ENCODE assay signal across 10 cellular contexts in the genomic region with DNA sequence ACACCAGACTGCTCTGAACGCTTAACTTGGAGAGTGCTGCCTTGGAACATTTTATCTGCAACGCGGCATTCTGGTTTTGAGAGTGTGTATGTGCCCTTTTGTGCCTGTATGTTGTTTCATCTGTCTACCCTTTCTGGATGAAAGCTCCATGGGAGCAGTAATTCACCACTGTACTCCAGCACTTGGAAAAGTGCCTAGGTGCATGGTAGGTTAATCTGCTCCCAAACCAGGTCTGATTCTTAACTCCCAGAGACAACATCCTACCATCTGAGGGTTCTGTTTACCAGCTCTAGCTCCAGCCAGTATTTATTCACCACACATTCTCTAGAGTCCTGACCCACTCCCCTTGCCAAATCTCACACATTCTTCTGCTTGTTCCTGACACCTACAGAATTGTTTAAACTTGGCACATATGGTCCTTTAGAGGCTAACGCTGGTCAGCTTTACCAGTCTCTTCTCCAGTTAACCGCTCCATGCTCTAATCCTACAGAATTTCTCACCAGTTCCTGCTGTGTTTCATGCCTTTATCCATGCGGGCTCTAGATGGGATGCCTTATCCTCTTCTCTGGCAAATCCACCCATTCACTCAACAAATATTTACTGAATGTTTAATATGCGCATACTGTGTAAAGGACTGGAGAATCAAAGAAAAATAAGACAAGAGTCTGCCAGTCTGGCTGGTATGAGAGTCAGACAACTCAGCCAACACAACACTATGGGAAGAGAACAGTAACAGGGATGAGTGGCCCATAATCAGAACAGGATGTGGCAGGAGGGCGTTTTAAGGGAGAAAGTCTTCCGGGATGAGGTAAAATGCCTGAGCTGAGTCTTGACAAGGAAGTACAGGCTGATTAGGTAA. TPM values are rescaled to one million over a fixed set of nuclear protein-coding genes. Genes with fewer than 3 reads are reported as not detected.
DNase-seq lines count a peak whose midpoint lies in the region; ATAC-seq lines count a peak whose summit lies in the region.
"Had no signal": no experiment of that assay in that cellular context is flagged by ENCODE, and none has a peak within 500 bp of the region (broad histone marks: within the 10 kb centered on the region; RNA-seq: fewer than 3 reads in every experiment).

No MANE protein-coding gene starts in this region.

- H3K9ac ChIP-seq in BLaER1 (no peak overlapping the region), HUES48 (ENCODE audit: low read depth, low read length) (no peak overlapping the region), mesendoderm (ENCODE audit: low read length) (no peak overlapping the region)

- peaks cover 14% of the 10 kb centered on the region for H3K79me1 ChIP-seq in mesendoderm (ENCODE audit: low read length)

- no peak overlapping the region for H2BK15ac ChIP-seq in mesendoderm (replicated peaks; ENCODE audit: low read depth)

- H3K27ac Mint-ChIP-seq in activated CD8-positive, alpha-beta memory T cell treated with anti-CD3 and anti-CD28 coated beads, Interleukin-2, amount 10 ng/mL, durations not matched to agents 7 days and 5 days = no peak overlapping the region

- peaks cover 72% of the 10 kb centered on the region for H4K20me1 ChIP-seq in BLaER1

- H3K4me3 ChIP-seq in BLaER1 (no peak overlapping the region), HUES48 (ENCODE audit: low read depth, low read length) (no peak overlapping the region), mesendoderm (ENCODE audit: low read length) (no peak overlapping the region)

- H3K23ac ChIP-seq in mesendoderm (ENCODE audit: low read length) = no peak overlapping the region

- no peak overlapping the region for H3K4ac ChIP-seq in mesendoderm (ENCODE audit: low read depth, low read length)

- peak overlapping the region; percentile 22 for H3K18ac ChIP-seq in mesendoderm (ENCODE audit: low read length)

- H3K36me3 ChIP-seq in BLaER1 (peaks cover 65% of the 10 kb centered on the region), HUES48 (ENCODE audit: control insufficient read depth, insufficient read depth, low read length) (peaks cover 23% of the 10 kb centered on the region), mesendoderm (ENCODE audit: control insufficient read depth, insufficient read depth, low read length) (no peaks in the 10 kb centered on the region)

- peak overlapping the region; percentile 58 for H2BK5ac ChIP-seq in mesendoderm (ENCODE audit: low read length)

- CTCF ChIA-PET in activated CD8-positive, alpha-beta memory T cell treated with anti-CD3 and anti-CD28 coated beads, Interleukin-2, amount 10 ng/mL, durations not matched to agents 7 days and 5 days (lab: Charles Lee) = no interaction called here

- no peaks in the 10 kb centered on the region for H3K27me3 Mint-ChIP-seq in activated CD8-positive, alpha-beta memory T cell treated with anti-CD3 and anti-CD28 coated beads, Interleukin-2, amount 10 ng/mL, durations not matched to agents 7 days and 5 days

- no peak overlapping the region for H3K56ac ChIP-seq in mesendoderm (ENCODE audit: low read length)

- no peak for ATAC-seq in HG03571 (IDR thresholded peaks at IDR 0.05; ENCODE audit: unreplicated experiment)
- no peak for ATAC-seq in GM18519 (IDR thresholded peaks at IDR 0.05; ENCODE audit: low FRiP score, unreplicated experiment)
- ATAC-seq in activated CD8-positive, alpha-beta memory T cell treated with anti-CD3 and anti-CD28 coated beads, Interleukin-2, amount 10 ng/mL, durations not matched to agents 7 days and 5 days = no peak

- H3K4me2 ChIP-seq in BLaER1 (peak overlapping the region; percentile 33), mesendoderm (ENCODE audit: low read length) (no peak overlapping the region)

- H4K8ac ChIP-seq in mesendoderm (ENCODE audit: low read depth, low read length) = no peak overlapping the region

- no peak overlapping the region for H3K4me3 Mint-ChIP-seq in activated CD8-positive, alpha-beta memory T cell treated with anti-CD3 and anti-CD28 coated beads, Interleukin-2, amount 10 ng/mL, durations not matched to agents 7 days and 5 days

- H3K9me3 ChIP-seq in BLaER1 (no peaks in the 10 kb centered on the region), HUES48 (ENCODE audit: control insufficient read depth, insufficient read depth, low read length) (no peaks in the 10 kb centered on the region)

- H4K5ac ChIP-seq in mesendoderm (ENCODE audit: low read length) = no peak overlapping the region

- DNase-seq in dermis blood vessel endothelial cell (peak; percentile 50), mesendoderm (peak; percentile 80), T1000 (lab: John Stamatoyannopoulos, UW) (no peak)
- DNase-seq in activated CD8-positive, alpha-beta memory T cell treated with anti-CD3 and anti-CD28 coated beads, Interleukin-2, amount 10 ng/mL, durations not matched to agents 7 days and 5 days = no peak
- DNase-seq: cortex of kidney, NCI-H1436 treated with DMSO at 0.1 percent for 48 hours had no signal

- no peak overlapping the region for H3K27ac ChIP-seq in BLaER1
- H3K27ac ChIP-seq in HUES48 (ENCODE audit: low read depth, low read length) = peak overlapping the region; percentile 60
- peak overlapping the region; percentile 35 for H3K27ac ChIP-seq in mesendoderm (ENCODE audit: low read depth, low read length)

- peaks cover 22% of the 10 kb centered on the region for H3K36me3 Mint-ChIP-seq in activated CD8-positive, alpha-beta memory T cell treated with anti-CD3 and anti-CD28 coated beads, Interleukin-2, amount 10 ng/mL, durations not matched to agents 7 days and 5 days

- H2BK120ac ChIP-seq in mesendoderm (ENCODE audit: low read depth, low read length) = no peak overlapping the region

- no CpG with 5 or more reads among the region's 9 CpGs for WGBS in mesendoderm (ENCODE audit: extremely low coverage, insufficient coverage, low lambda C conversion rate)

- no peaks in the 10 kb centered on the region for H3K9me3 Mint-ChIP-seq in activated CD8-positive, alpha-beta memory T cell treated with anti-CD3 and anti-CD28 coated beads, Interleukin-2, amount 10 ng/mL, durations not matched to agents 7 days and 5 days (ENCODE audit: low read depth)

- no peak overlapping the region for H2AK5ac ChIP-seq in mesendoderm (ENCODE audit: low read length)

- peaks cover 10% of the 10 kb centered on the region for H3K79me2 ChIP-seq in mesendoderm (ENCODE audit: control insufficient read depth, insufficient read depth, low read length)

- H3K27me3 ChIP-seq in BLaER1 = no peaks in the 10 kb centered on the region
- H3K27me3 ChIP-seq in HUES48 (ENCODE audit: control insufficient read depth, insufficient read depth, low read length) = no peaks in the 10 kb centered on the region
- no peaks in the 10 kb centered on the region for H3K27me3 ChIP-seq in mesendoderm (ENCODE audit: insufficient read depth, low read length, poor library complexity)

- H3K4me1 ChIP-seq in BLaER1 (peaks cover 30% of the 10 kb centered on the region), HUES48 (ENCODE audit: control insufficient read depth, insufficient read depth, low read length) (peaks cover 23% of the 10 kb centered on the region), mesendoderm (ENCODE audit: control insufficient read depth, low read depth, low read length) (peaks cover 15% of the 10 kb centered on the region)

- peaks cover 6% of the 10 kb centered on the region for H3K4me1 Mint-ChIP-seq in activated CD8-positive, alpha-beta memory T cell treated with anti-CD3 and anti-CD28 coated beads, Interleukin-2, amount 10 ng/mL, durations not matched to agents 7 days and 5 days

RNA-seq across cellular contexts. Expression of gene MTPN, which starts 46.4 kb away (rescaled TPM):
- total RNA-seq in dermis blood vessel endothelial cell = 101 and 171 TPM in 2 replicates
- polyA plus RNA-seq in mesendoderm (2013, experiment 1 of 2) = 102 TPM
- 102 TPM for polyA plus RNA-seq in mesendoderm (2013, experiment 2 of 2)
- total RNA-seq in activated CD8-positive, alpha-beta memory T cell treated with anti-CD3 and anti-CD28 coated beads, Interleukin-2, amount 10 ng/mL, durations not matched to agents 7 days and 5 days = 100 to 1,000 TPM in 1 of 2 experiments, 10 to 100 TPM in 1; 86.1 to 109 TPM

Comparison
In these comparisons a context has a peak if more than half of its experiments do, and no peak if none do; other contexts are left out.
1. DNase-seq: peak in dermis blood vessel endothelial cell (single experiment) and mesendoderm (single experiment); none in T1000 (single experiment) and activated CD8-positive, alpha-beta memory T cell treated with anti-CD3 and anti-CD28 coated beads, Interleukin-2, amount 10 ng/mL, durations not matched to agents 7 days and 5 days (single experiment).